ENCODE assay signal across 7 cellular contexts in the genomic region with DNA sequence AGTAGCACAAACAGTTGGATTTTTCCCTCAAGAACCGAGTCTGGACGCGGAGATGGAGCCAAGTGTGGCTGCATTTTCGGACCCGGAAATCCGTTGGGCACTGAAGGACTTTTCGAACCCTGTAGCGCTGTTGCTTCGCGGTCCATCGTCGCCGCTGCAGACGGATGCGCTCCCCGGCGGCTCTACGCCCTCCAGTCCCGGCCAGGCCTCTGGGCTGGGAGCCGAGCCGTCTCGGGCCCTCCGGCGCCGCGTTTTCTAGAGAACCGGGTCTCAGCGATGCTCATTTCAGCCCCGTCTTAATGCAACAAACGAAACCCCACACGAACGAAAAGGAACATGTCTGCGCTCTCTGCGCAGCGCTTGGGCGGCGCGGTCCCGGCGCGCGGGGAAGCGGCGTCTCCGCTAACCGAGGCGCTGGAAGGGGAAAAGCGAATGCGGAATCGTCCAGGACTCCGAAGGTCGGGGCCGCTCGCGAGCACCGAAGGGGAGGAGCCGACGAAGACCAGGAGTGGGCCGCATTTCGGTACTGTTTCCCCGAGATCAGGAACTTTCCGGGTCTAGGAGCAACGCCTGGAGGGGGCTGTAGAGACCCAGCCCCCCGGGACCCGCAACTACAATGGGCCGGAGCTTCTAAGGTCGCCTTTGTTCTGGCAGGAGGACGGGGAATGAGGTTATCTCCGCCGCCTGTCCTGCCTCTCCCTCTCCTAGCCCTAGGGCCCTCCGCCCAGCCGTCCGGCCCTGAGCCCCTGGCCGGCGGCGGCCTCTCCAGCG. TPM values are rescaled to one million over a fixed set of nuclear protein-coding genes. Genes with fewer than 3 reads are reported as not detected.
DNase-seq lines count a peak whose midpoint lies in the region; ATAC-seq and TF ChIP-seq lines count a peak whose summit lies in the region.

No MANE protein-coding gene starts in this region.

- no peak for TF ChIP-seq CTCF in GM10248 (IDR thresholded peaks at IDR 0.05; ENCODE audit: control extremely low read depth, extremely low read depth, low read depth, missing control alignments)
- TF ChIP-seq CTCF in endothelial cell (IDR thresholded peaks at IDR 0.05; ENCODE audit: unreplicated experiment): no peak
- TF ChIP-seq CTCF in sigmoid colon (IDR thresholded peaks at IDR 0.05): no peak

- no peaks in the 10 kb centered on the region for H3K9me3 ChIP-seq in NT2/D1 (ENCODE audit: insufficient read depth, low read length)
- no peaks in the 10 kb centered on the region for H3K9me3 ChIP-seq in sigmoid colon

- no peaks in the 10 kb centered on the region for H3K9me3 Mint-ChIP-seq in endothelial cell (ENCODE audit: unreplicated experiment)

- H3K4me1 ChIP-seq in NT2/D1 (ENCODE audit: insufficient read depth, insufficient read length) (peaks cover 8% of the 10 kb centered on the region), sigmoid colon (peaks cover 3 to 62% (median 61%) of the 10 kb centered on the region in 4 donors)

- POLR2A ChIA-PET in GM10248 (lab: Yijun Ruan, JAX): no interaction called here

- H3K36me3 ChIP-seq in NT2/D1 (ENCODE audit: insufficient read depth, insufficient read length, low read length) (no peaks in the 10 kb centered on the region), sigmoid colon (no peaks in the 10 kb centered on the region)

- peak overlapping the region; percentile 67 for H3K4me3 Mint-ChIP-seq in endothelial cell (ENCODE audit: unreplicated experiment)

- peak overlapping the region; percentile 50 for H3K9ac ChIP-seq in NT2/D1 (ENCODE audit: insufficient read length, low read depth)

- no peak for TF ChIP-seq POLR2A in sigmoid colon (IDR thresholded peaks at IDR 0.05)

- CTCF ChIA-PET in GM10248 (lab: Yijun Ruan, JAX): no interaction called here

- H3K36me3 Mint-ChIP-seq in endothelial cell (ENCODE audit: low read depth, unreplicated experiment): peaks cover 11% of the 10 kb centered on the region

- TF ChIP-seq EP300 in sigmoid colon (IDR thresholded peaks at IDR 0.05): no peak

- H3K27ac ChIP-seq in sigmoid colon: no peak overlapping the region

- H3K27me3 Mint-ChIP-seq in endothelial cell (ENCODE audit: unreplicated experiment): peaks cover 34% of the 10 kb centered on the region

- H3K27me3 ChIP-seq in NT2/D1 (ENCODE audit: insufficient read depth, insufficient read length) (peaks cover 96% of the 10 kb centered on the region), sigmoid colon (peaks cover 86 to 100% (median 98%) of the 10 kb centered on the region in 3 donors)

- intact Hi-C loops in sigmoid colon (cut with DNase I): no loop called here

- DNase-seq in GM10248 (ENCODE audit: extremely low spot score) (peak; percentile 22), NT2/D1 (ENCODE audit: low read depth, low spot score) (no peak), endothelial cell (ENCODE audit: low spot score) (peak; percentile 57), sigmoid colon (peak; percentile 41)

- ATAC-seq in HG03521 (IDR thresholded peaks at IDR 0.05; ENCODE audit: unreplicated experiment): no peak
- ATAC-seq in HG02938 (IDR thresholded peaks at IDR 0.05; ENCODE audit: unreplicated experiment): no peak
- ATAC-seq in GM18873 (IDR thresholded peaks at IDR 0.05; ENCODE audit: low FRiP score, unreplicated experiment): no peak

- no peak overlapping the region for H3K27ac Mint-ChIP-seq in endothelial cell (ENCODE audit: unreplicated experiment)

- peak overlapping the region; percentile 24 for H3K4me3 ChIP-seq in NT2/D1 (ENCODE audit: insufficient read length, low read depth)
- H3K4me3 ChIP-seq in sigmoid colon: peak overlapping the region in 3 of 4 donors; percentile 2 to 29 (median 23)

- WGBS in sigmoid colon, 2 donors: 2% methylated on average over 77 of the region's 77 CpGs

- H3K4me1 Mint-ChIP-seq in endothelial cell (ENCODE audit: unreplicated experiment): peaks cover 18% of the 10 kb centered on the region

RNA-seq across cellular contexts. Expression of gene EMX1, which starts 3.2 kb away (rescaled TPM):
- total RNA-seq in endothelial cell (ENCODE audit: unreplicated experiment): 3.7 TPM
- not detected for total RNA-seq in sigmoid colon
- polyA plus RNA-seq in sigmoid colon: 1 to 10 TPM in 1 of 3 donors, under 1 TPM in 2; 0.60 to 1.4 (median 0.71) TPM

RNA-seq across cellular contexts. Expression of gene SPR, which starts 33.3 kb away (rescaled TPM):
- total RNA-seq in endothelial cell (ENCODE audit: unreplicated experiment): 12.2 TPM
- total RNA-seq in sigmoid colon: 10 to 100 TPM; 31.0 to 51.8 (median 37.6) TPM
- polyA plus RNA-seq in sigmoid colon: 10 to 100 TPM; 46.1 to 69.8 (median 58.9) TPM
